ENCODE assay signal across 15 cellular contexts in the genomic region with DNA sequence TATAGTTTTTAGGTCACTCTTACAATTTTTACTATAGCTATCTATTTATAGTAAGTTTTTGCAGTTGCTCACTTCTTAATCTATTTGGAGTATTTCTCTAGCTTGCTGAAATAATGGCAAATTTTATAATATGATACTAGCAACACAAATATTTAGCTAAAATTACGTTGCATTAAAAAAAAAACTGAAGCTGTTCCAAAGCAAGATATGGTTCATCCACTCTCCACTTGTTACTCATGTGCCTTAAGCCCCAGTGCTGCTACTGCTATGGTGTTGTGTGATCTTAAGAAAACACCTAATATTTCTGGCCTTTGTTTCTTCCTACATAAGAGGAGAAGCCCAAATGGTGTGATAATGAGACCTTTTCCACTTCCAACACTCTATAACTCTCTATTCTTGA. TPM values are rescaled to one million over a fixed set of nuclear protein-coding genes. Genes with fewer than 3 reads are reported as not detected.
A peak's percentile ranks its signal among the peaks of the same experiment; 100 is the strongest.
DNase-seq lines count a peak whose midpoint lies in the region; ATAC-seq, FAIRE-seq and TF ChIP-seq lines count a peak whose summit lies in the region.
"Had no signal": no experiment of that assay in that cellular context is flagged by ENCODE, and none has a peak within 500 bp of the region (broad histone marks: within the 10 kb centered on the region; RNA-seq: fewer than 3 reads in every experiment).

No MANE protein-coding gene starts in this region.

- TF ChIP-seq CTCF in mammary epithelial cell (conservative IDR thresholded peaks at IDR 0.05 in 1 of 2, IDR thresholded peaks at IDR 0.05 in 1 of 2; ENCODE audit: extremely low read depth in 1 of 2, insufficient read depth in 1 of 2, low read depth in 1 of 2, low read length in 2 of 2) (no peak), MCF 10A (IDR thresholded peaks at IDR 0.05; ENCODE audit: unreplicated experiment) (no peak), keratinocyte (optimal IDR thresholded peaks at IDR 0.05 in 1 of 3, IDR thresholded peaks at IDR 0.05 in 1 of 3, conservative IDR thresholded peaks at IDR 0.05 in 1 of 3; ENCODE audit: extremely low read depth in 1 of 3, insufficient read depth in 2 of 3, low read length in 3 of 3) (no peak), tibial nerve (IDR thresholded peaks at IDR 0.05) (no peak)

- H3K4me3 ChIP-seq in mammary epithelial cell (replicated peaks in 1 of 3; ENCODE audit: insufficient read depth in 1 of 3, low read depth in 2 of 3, low read length in 3 of 3) (no peak overlapping the region), keratinocyte (ENCODE audit: control insufficient read depth in 2 of 3, extremely low read depth in 1 of 3, insufficient read depth in 2 of 3, low read depth in 1 of 3, low read length in 3 of 3) (no peak overlapping the region), tibial nerve (peak overlapping the region in 1 of 4 donors; percentile 18)

- BruUV-seq in mammary epithelial cell (replicated peaks; lab: Mats Ljungman, UMichigan) (no TSS peak), MCF 10A (replicated peaks; lab: Mats Ljungman, UMichigan) (no TSS peak)

- TF ChIP-seq EP300 in tibial nerve (IDR thresholded peaks at IDR 0.05) = no peak

- H3K79me2 ChIP-seq in mammary epithelial cell (ENCODE audit: insufficient read depth, low read length) = no peaks in the 10 kb centered on the region
- H3K79me2 ChIP-seq in keratinocyte (ENCODE audit: control insufficient read depth, insufficient read depth, low read length) = no peaks in the 10 kb centered on the region

- H3K27me3 ChIP-seq in mammary epithelial cell (ENCODE audit: insufficient read depth, low read length) = no peaks in the 10 kb centered on the region
- H3K27me3 ChIP-seq in keratinocyte (ENCODE audit: control insufficient read depth, extremely low read depth, insufficient read depth, low read length) = no peaks in the 10 kb centered on the region
- no peaks in the 10 kb centered on the region for H3K27me3 ChIP-seq in tibial nerve

- H3K27ac Mint-ChIP-seq in MCF 10A (ENCODE audit: low read depth, unreplicated experiment) = no peak overlapping the region
- H3K27ac Mint-ChIP-seq: CD14-positive monocyte; CD8-positive, alpha-beta T cell had no signal

- no peaks in the 10 kb centered on the region for H3K27me3 Mint-ChIP-seq in MCF 10A (ENCODE audit: insufficient read depth, unreplicated experiment)

- peak; percentile 48 for FAIRE-seq in keratinocyte (lab: Jason Lieb, UNC)
- FAIRE-seq: GM19239 had no signal

- H3K4me3 Mint-ChIP-seq in MCF 10A (ENCODE audit: unreplicated experiment) = no peak overlapping the region
- H3K4me3 Mint-ChIP-seq: CD14-positive monocyte; CD8-positive, alpha-beta T cell had no signal

- no peaks in the 10 kb centered on the region for H3K9me1 ChIP-seq in keratinocyte (ENCODE audit: control insufficient read depth, extremely low read depth, insufficient read depth, low read length)

- 9% methylated on average over 1 of the region's 1 CpG for WGBS in mammary epithelial cell (ENCODE audit: low coverage, missing lambda C conversion rate)
- WGBS in tibial nerve, 2 donors = 24 to 53% methylated on average over 1 of the region's 1 CpG

- no peaks in the 10 kb centered on the region for H4K20me1 ChIP-seq in mammary epithelial cell (ENCODE audit: insufficient read depth, low read length)
- H4K20me1 ChIP-seq in keratinocyte (ENCODE audit: control insufficient read depth, extremely low read depth, insufficient read depth, low read length) = no peaks in the 10 kb centered on the region

- DNase-seq in mammary epithelial cell = no peak
- DNase-seq in MCF 10A (ENCODE audit: unreplicated experiment) = no peak
- DNase-seq in keratinocyte (ENCODE audit: low read depth, low spot score) = no peak
- no peak for DNase-seq in D341Med (ENCODE audit: low spot score)
- DNase-seq in tibial nerve (ENCODE audit: low spot score in 2 of 2) = no peak
- DNase-seq: Caco-2; CD8-positive, alpha-beta T cell; GF-D8; H7 had no signal

- no peak for TF ChIP-seq POLR2A in tibial nerve (IDR thresholded peaks at IDR 0.05)

- H3K36me3 ChIP-seq in mammary epithelial cell (ENCODE audit: insufficient read depth, low read length) (no peaks in the 10 kb centered on the region), keratinocyte (ENCODE audit: control insufficient read depth in 2 of 2, extremely low read depth in 1 of 2, insufficient read depth in 2 of 2, low read length in 2 of 2) (no peaks in the 10 kb centered on the region), tibial nerve (no peaks in the 10 kb centered on the region)

- CTCF ChIA-PET in mammary epithelial cell (lab: Charles Lee; ENCODE audit: low non-redundant PET) (no interaction called here), MCF 10A (lab: Yijun Ruan, JAX) (no interaction called here)

- ATAC-seq in SK-N-SH treated with all-trans-retinoic acid at 6 μM for 48 hours = peak; percentile 38
- ATAC-seq in HG03469 (IDR thresholded peaks at IDR 0.05; ENCODE audit: unreplicated experiment) = no peak
- ATAC-seq: CD8-positive, alpha-beta T cell had no signal

- H3K4me1 ChIP-seq in mammary epithelial cell (ENCODE audit: insufficient read depth, low read length) = peaks cover 9% of the 10 kb centered on the region
- H3K4me1 ChIP-seq in keratinocyte (ENCODE audit: control insufficient read depth, extremely low read depth, insufficient read depth, low read length) = peaks cover 21% of the 10 kb centered on the region
- no peaks in the 10 kb centered on the region for H3K4me1 ChIP-seq in tibial nerve
- H3K4me1 ChIP-seq: Caco-2 had no signal

- no peaks in the 10 kb centered on the region for H3K9me3 Mint-ChIP-seq in MCF 10A (ENCODE audit: unreplicated experiment)
- H3K9me3 Mint-ChIP-seq: CD8-positive, alpha-beta T cell had no signal

- H3K9ac ChIP-seq in mammary epithelial cell (ENCODE audit: insufficient read depth, low read length) (no peak overlapping the region), keratinocyte (ENCODE audit: control insufficient read depth, extremely low read depth, insufficient read depth, low read length) (no peak overlapping the region)

- dilution Hi-C loops in mammary epithelial cell (cut with HindIII; ENCODE audit: low sequenced_read_pairs) (no loop called here), keratinocyte (cut with MboI; ENCODE audit: extremely low pct_ligation_motif_present, low sequenced_read_pairs) (no loop called here)

- H3K4me2 ChIP-seq in mammary epithelial cell (ENCODE audit: insufficient read depth, low read depth, low read length) (no peak overlapping the region), keratinocyte (ENCODE audit: control insufficient read depth, extremely low read depth, insufficient read depth, low read depth, low read length) (peak overlapping the region; percentile 59)

- intact Hi-C loops in mammary epithelial cell (cut with micrococcal nuclease) (no loop called here), MCF 10A (cut with micrococcal nuclease) (no loop called here)

- POLR2A ChIA-PET in MCF 10A (lab: Yijun Ruan, JAX) = interaction anchor here (0.9 to 1.9 kb wide), 4 partner anchors 8 to 33 kb away, joined by 3 to 5 read pairs (median 4); no protein-coding TSS in a partner anchor

- in situ Hi-C loops in mammary epithelial cell (cut with MboI; ENCODE audit: low sequenced_read_pairs in 2 of 2) = no loop called here

- H2AFZ ChIP-seq in mammary epithelial cell (ENCODE audit: low read depth, low read length) = peak overlapping the region; percentile 40
- H2AFZ ChIP-seq in keratinocyte (ENCODE audit: control insufficient read depth, low read length) = peak overlapping the region; percentile 15

- no peaks in the 10 kb centered on the region for H3K9me3 ChIP-seq in mammary epithelial cell (replicated peaks; ENCODE audit: insufficient read depth, low read length)
- H3K9me3 ChIP-seq in keratinocyte (ENCODE audit: control insufficient read depth, low read depth, low read length) = no peaks in the 10 kb centered on the region
- no peaks in the 10 kb centered on the region for H3K9me3 ChIP-seq in tibial nerve
- H3K9me3 ChIP-seq: Caco-2 had no signal

- no peaks in the 10 kb centered on the region for H3K36me3 Mint-ChIP-seq in MCF 10A (ENCODE audit: insufficient read depth, unreplicated experiment)
- H3K36me3 Mint-ChIP-seq: CD14-positive monocyte; CD8-positive, alpha-beta T cell had no signal

- H3K27ac ChIP-seq in mammary epithelial cell (ENCODE audit: insufficient read depth, low read depth, low read length) (no peak overlapping the region), keratinocyte (ENCODE audit: control insufficient read depth, insufficient read depth, low read length) (peak overlapping the region; percentile 11), tibial nerve (no peak overlapping the region)
- H3K27ac ChIP-seq: 22Rv1 had no signal

- H3K4me1 Mint-ChIP-seq in MCF 10A (ENCODE audit: insufficient read depth, unreplicated experiment) = peaks cover 24% of the 10 kb centered on the region
- H3K4me1 Mint-ChIP-seq: CD14-positive monocyte had no signal

RNA-seq across cellular contexts. Expression of a gene that starts 0.5 kb away (rescaled TPM):
- 1 to 10 TPM in 1 of 2 donors, not detected in 1; 5.8 TPM for total RNA-seq in mammary epithelial cell
- polyA plus RNA-seq in mammary epithelial cell = 0.53 TPM
- polyA minus RNA-seq in mammary epithelial cell = not detected
- total RNA-seq in MCF 10A (2022) = 0.19 TPM in 1 of 2 replicates, not detected in the other
- 2.4 to 35.1 TPM (median 8.3 TPM) in 3 replicates for polyA plus RNA-seq in keratinocyte
- polyA plus RNA-seq in keratinocyte (2011; ENCODE audit: low read depth) = 5.3 TPM
- 2.4 and 2.7 TPM in 2 replicates for polyA plus RNA-seq in keratinocyte (2011; cell fraction: cytosol; rRNA removed)
- polyA plus RNA-seq in keratinocyte (2011; cell fraction: nucleus; rRNA removed) = 18.0 and 21.0 TPM in 2 replicates
- 1.5 and 3.1 TPM in 2 replicates for polyA plus RNA-seq in keratinocyte (2012; ENCODE audit: low replicate concordance)
- polyA minus RNA-seq in keratinocyte = 3.3 to 14.3 TPM in 2 of 3 replicates, not detected in the other
- not detected for polyA minus RNA-seq in keratinocyte (2011; cell fraction: cytosol; rRNA and poly(A)+ RNA removed)
- 4.3 and 12.1 TPM in 2 replicates for polyA minus RNA-seq in keratinocyte (2011; cell fraction: nucleus; rRNA and poly(A)+ RNA removed)
- total RNA-seq in tibial nerve = 100 to 1,000 TPM in 2 of 4 donors, 10 to 100 TPM in 1, 1 to 10 TPM in 1; 6.1 to 545 (median 85.1) TPM
- total RNA-seq: Caco-2; CD8-positive, alpha-beta T cell; H7 had no signal
- polyA plus RNA-seq: CD14-positive monocyte had no signal

RNA-seq across cellular contexts. Expression of a gene that starts 31.9 kb away (rescaled TPM):
- not detected for total RNA-seq in mammary epithelial cell
- polyA plus RNA-seq in mammary epithelial cell = 0.03 TPM
- polyA minus RNA-seq in mammary epithelial cell = not detected
- total RNA-seq in MCF 10A (2022) = not detected in 2 replicates
- polyA plus RNA-seq in keratinocyte = 0.05 to 0.28 TPM in 2 of 3 replicates, not detected in the other
- polyA plus RNA-seq in keratinocyte (2011; ENCODE audit: low read depth) = not detected
- polyA plus RNA-seq in keratinocyte (2011; cell fraction: cytosol; rRNA removed) = 0.04 and 0.11 TPM in 2 replicates
- 0.64 and 0.70 TPM in 2 replicates for polyA plus RNA-seq in keratinocyte (2011; cell fraction: nucleus; rRNA removed)
- polyA plus RNA-seq in keratinocyte (2012; ENCODE audit: low replicate concordance) = 0.06 TPM in 1 of 2 replicates, not detected in the other
- 0.10 TPM in 1 of 3 replicates, not detected in the others for polyA minus RNA-seq in keratinocyte
- not detected for polyA minus RNA-seq in keratinocyte (2011; cell fraction: cytosol; rRNA and poly(A)+ RNA removed)
- polyA minus RNA-seq in keratinocyte (2011; cell fraction: nucleus; rRNA and poly(A)+ RNA removed) = 0.32 TPM in 1 of 2 replicates, not detected in the other
- total RNA-seq in tibial nerve = not detected
- total RNA-seq: Caco-2; CD8-positive, alpha-beta T cell; H7; HT1080 had no signal
- polyA plus RNA-seq: CD14-positive monocyte had no signal

RNA-seq across cellular contexts. Expression of a gene that starts 45.0 kb away (rescaled TPM):
- total RNA-seq in mammary epithelial cell = 10 to 100 TPM in 1 of 2 donors, 1 to 10 TPM in 1; 1.7 to 70.5 TPM
- 22.1 TPM for polyA plus RNA-seq in mammary epithelial cell
- 4.7 TPM for polyA minus RNA-seq in mammary epithelial cell
- total RNA-seq in MCF 10A (2022) = 0.25 and 0.35 TPM in 2 replicates
- 81.5 to 158 TPM (median 107 TPM) in 3 replicates for polyA plus RNA-seq in keratinocyte
- 8.7 TPM for polyA plus RNA-seq in keratinocyte (2011; ENCODE audit: low read depth)
- 24.4 and 29.6 TPM in 2 replicates for polyA plus RNA-seq in keratinocyte (2011; cell fraction: cytosol; rRNA removed)
- 121 and 131 TPM in 2 replicates for polyA plus RNA-seq in keratinocyte (2011; cell fraction: nucleus; rRNA removed)
- polyA plus RNA-seq in keratinocyte (2012; ENCODE audit: low replicate concordance) = 14.7 and 75.0 TPM in 2 replicates
- polyA minus RNA-seq in keratinocyte = 29.2 to 105 TPM (median 63.0 TPM) in 3 replicates
- 20.9 TPM for polyA minus RNA-seq in keratinocyte (2011; cell fraction: cytosol; rRNA and poly(A)+ RNA removed)
- 46.0 and 86.9 TPM in 2 replicates for polyA minus RNA-seq in keratinocyte (2011; cell fraction: nucleus; rRNA and poly(A)+ RNA removed)
- not detected for total RNA-seq in tibial nerve
- total RNA-seq: CD8-positive, alpha-beta T cell had no signal
- polyA plus RNA-seq: CD14-positive monocyte had no signal
